ENCODE assay signal across 10 cellular contexts in genomic region chr6:134315974-134316391, GRCh38. TPM values are rescaled to one million over a fixed set of nuclear protein-coding genes. Genes with fewer than 3 reads are reported as not detected.
A peak's percentile ranks its signal among the peaks of the same experiment; 100 is the strongest.
DNase-seq lines count a peak whose midpoint lies in the region; ATAC-seq and TF ChIP-seq lines count a peak whose summit lies in the region.
"Had no signal": no experiment of that assay in that cellular context is flagged by ENCODE, and none has a peak within 500 bp of the region (broad histone marks: within the 10 kb centered on the region; RNA-seq: fewer than 3 reads in every experiment).

No MANE protein-coding gene starts in this region.

- H3K27ac ChIP-seq in CD4-positive, alpha-beta T cell (ENCODE audit: low read depth, low read length), result no peak overlapping the region
- H3K27ac ChIP-seq in naive thymus-derived CD4-positive, alpha-beta T cell (ENCODE audit: low read depth, low read length), result no peak overlapping the region
- H3K27ac ChIP-seq: C4-2B had no signal

- H3K4me3 ChIP-seq in naive thymus-derived CD4-positive, alpha-beta T cell (ENCODE audit: low read length), result no peak overlapping the region

- H3K27me3 ChIP-seq in CD4-positive, alpha-beta T cell (ENCODE audit: control insufficient read depth, insufficient read depth, low read length), result no peaks in the 10 kb centered on the region
- H3K27me3 ChIP-seq in naive thymus-derived CD4-positive, alpha-beta T cell (ENCODE audit: control insufficient read depth in 2 of 2, insufficient read depth in 2 of 2, low read length in 2 of 2), result no peaks in the 10 kb centered on the region

- no peaks in the 10 kb centered on the region for H3K9me3 Mint-ChIP-seq in CD4-positive, alpha-beta T cell
- peaks cover 0 to 2% (median 0%) of the 10 kb centered on the region in 5 experiments for H3K9me3 Mint-ChIP-seq in brain
- H3K9me3 Mint-ChIP-seq in naive thymus-derived CD4-positive, alpha-beta T cell, result peaks cover 0 to 7% (median 0%) of the 10 kb centered on the region in 11 donors
- no peaks in the 10 kb centered on the region for H3K9me3 Mint-ChIP-seq in natural killer cell

- no peak for DNase-seq in CD4-positive, alpha-beta T cell
- no peak for DNase-seq in naive thymus-derived CD4-positive, alpha-beta T cell
- DNase-seq in NCI-H748 (lab: John Stamatoyannopoulos, UW; ENCODE audit: unreplicated experiment), result no peak
- no peak for DNase-seq in AG08396 (ENCODE audit: low spot score)
- DNase-seq in natural killer cell, result no peak
- no peak for DNase-seq in HPDE6-E6E7 (ENCODE audit: extremely low spot score)
- DNase-seq: activated naive CD4-positive, alpha-beta T cell treated with Interleukin-2 at 50 U/mL for 16 hours had no signal

- no peaks in the 10 kb centered on the region for H3K36me3 Mint-ChIP-seq in CD4-positive, alpha-beta T cell (ENCODE audit: low read depth)
- H3K36me3 Mint-ChIP-seq in brain (peaks cover 3% of the 10 kb centered on the region), natural killer cell (no peaks in the 10 kb centered on the region)
- H3K36me3 Mint-ChIP-seq in naive thymus-derived CD4-positive, alpha-beta T cell, result peaks cover 0 to 17% (median 0%) of the 10 kb centered on the region in 5 donors

- H3K27ac Mint-ChIP-seq in CD4-positive, alpha-beta T cell, result no peak overlapping the region
- H3K27ac Mint-ChIP-seq in brain (peak overlapping the region in 3 of 5 experiments; percentile 60 to 87 (median 69)), natural killer cell (no peak overlapping the region)
- H3K27ac Mint-ChIP-seq in naive thymus-derived CD4-positive, alpha-beta T cell, result peak overlapping the region in 1 of 9 donors; percentile 19

- H3K4me1 ChIP-seq in naive thymus-derived CD4-positive, alpha-beta T cell (ENCODE audit: control insufficient read depth in 2 of 2, insufficient read depth in 2 of 2, low read length in 2 of 2), result peaks cover 0 to 6% of the 10 kb centered on the region in 2 donors

- no peak for ATAC-seq in CD4-positive, alpha-beta T cell (ENCODE audit: poor library complexity)
- ATAC-seq in HG03520 (IDR thresholded peaks at IDR 0.05; ENCODE audit: unreplicated experiment) (peak; percentile 50), natural killer cell (no peak)
- ATAC-seq in naive thymus-derived CD4-positive, alpha-beta T cell, result no peak

- peaks cover 27% of the 10 kb centered on the region for H3K4me1 Mint-ChIP-seq in CD4-positive, alpha-beta T cell (ENCODE audit: low read depth)
- peaks cover 46% of the 10 kb centered on the region for H3K4me1 Mint-ChIP-seq in brain
- peaks cover 2 to 53% (median 29%) of the 10 kb centered on the region in 7 donors for H3K4me1 Mint-ChIP-seq in naive thymus-derived CD4-positive, alpha-beta T cell
- peaks cover 7 to 11% of the 10 kb centered on the region in 2 donors for H3K4me1 Mint-ChIP-seq in natural killer cell

- CTCF ChIA-PET in CD4-positive, alpha-beta T cell (lab: Charles Lee), result no interaction called here
- CTCF ChIA-PET in naive thymus-derived CD4-positive, alpha-beta T cell (lab: Charles Lee), result interaction anchor here (0.8 to 0.9 kb wide), 2 partner anchors 325 to 706 kb away, joined by 3 read pairs; no protein-coding TSS in a partner anchor

- POLR2A ChIA-PET in CD4-positive, alpha-beta T cell (lab: Charles Lee), result no interaction called here
- POLR2A ChIA-PET in naive thymus-derived CD4-positive, alpha-beta T cell (lab: Charles Lee), result interaction anchor here (0.6 to 0.9 kb wide), 2 partner anchors 10 to 909 kb away, joined by 3 to 4 read pairs; no protein-coding TSS in a partner anchor

- peaks cover 28% of the 10 kb centered on the region for H3K27me3 Mint-ChIP-seq in CD4-positive, alpha-beta T cell
- peaks cover 25% of the 10 kb centered on the region for H3K27me3 Mint-ChIP-seq in brain
- peaks cover 0 to 60% (median 21%) of the 10 kb centered on the region in 5 donors for H3K27me3 Mint-ChIP-seq in naive thymus-derived CD4-positive, alpha-beta T cell
- peaks cover 49 to 69% of the 10 kb centered on the region in 2 donors for H3K27me3 Mint-ChIP-seq in natural killer cell (ENCODE audit: low read depth in 2 of 2)

- no peaks in the 10 kb centered on the region for H3K36me3 ChIP-seq in naive thymus-derived CD4-positive, alpha-beta T cell (ENCODE audit: control insufficient read depth in 2 of 3, insufficient read depth in 3 of 3, low read length in 3 of 3)

- H3K4me3 Mint-ChIP-seq in CD4-positive, alpha-beta T cell, result peak overlapping the region; percentile 9
- H3K4me3 Mint-ChIP-seq in brain (peak overlapping the region; percentile 67 to 95 (median 89)), natural killer cell (no peak overlapping the region)
- H3K4me3 Mint-ChIP-seq in naive thymus-derived CD4-positive, alpha-beta T cell, result peak overlapping the region in 7 of 10 donors; percentile 22 to 99 (median 52)

- intact Hi-C loops in CD4-positive, alpha-beta T cell (cut with DNase I, micrococcal nuclease), result loop anchor here in 1 of 2 experiments (5.0 to 10.0 kb wide), 2 partner anchors 71 to 139 kb away; no protein-coding TSS in a partner anchor
- intact Hi-C loops in naive thymus-derived CD4-positive, alpha-beta T cell (cut with micrococcal nuclease), result loop anchor here (2.0 to 10.0 kb wide), 2 partner anchors 27 to 329 kb away; no protein-coding TSS in a partner anchor
- intact Hi-C loops in natural killer cell (cut with micrococcal nuclease), result no loop called here

- TF ChIP-seq CTCF in CD4-positive, alpha-beta T cell (IDR thresholded peaks at IDR 0.05), result no peak
- TF ChIP-seq CTCF in brain (conservative IDR thresholded peaks at IDR 0.05) (no peak), natural killer cell (IDR thresholded peaks at IDR 0.05) (no peak)

- no peaks in the 10 kb centered on the region for H3K9me3 ChIP-seq in CD4-positive, alpha-beta T cell (ENCODE audit: control insufficient read depth, low read length)
- H3K9me3 ChIP-seq in naive thymus-derived CD4-positive, alpha-beta T cell (ENCODE audit: control insufficient read depth in 2 of 3, low read length in 3 of 3), result no peaks in the 10 kb centered on the region

RNA-seq across cellular contexts. Expression of gene SGK1, which starts 1.9 kb away (rescaled TPM):
- 100 to 1,000 TPM; 117 to 120 TPM for total RNA-seq in CD4-positive, alpha-beta T cell
- polyA plus RNA-seq in brain (ENCODE audit: insufficient read depth, low read depth, low replicate concordance), result 38.5 TPM
- total RNA-seq in naive thymus-derived CD4-positive, alpha-beta T cell, result 100 to 1,000 TPM in 2 of 5 experiments, 10 to 100 TPM in 3; 16.4 to 443 (median 32.4) TPM
- 1 to 10 TPM; 6.9 to 8.0 TPM for polyA plus RNA-seq in naive thymus-derived CD4-positive, alpha-beta T cell
- 10 to 100 TPM; 31.8 to 89.6 (median 33.3) TPM for total RNA-seq in natural killer cell

Comparison
In these comparisons a context has a peak if more than half of its experiments do, and no peak if none do; other contexts are left out.
1. H3K27ac Mint-ChIP-seq: peak in brain (3 of 5); none in CD4-positive, alpha-beta T cell (single experiment) and natural killer cell (0 of 2).